ENCODE assay signal across 12 cellular contexts in the genomic region with DNA sequence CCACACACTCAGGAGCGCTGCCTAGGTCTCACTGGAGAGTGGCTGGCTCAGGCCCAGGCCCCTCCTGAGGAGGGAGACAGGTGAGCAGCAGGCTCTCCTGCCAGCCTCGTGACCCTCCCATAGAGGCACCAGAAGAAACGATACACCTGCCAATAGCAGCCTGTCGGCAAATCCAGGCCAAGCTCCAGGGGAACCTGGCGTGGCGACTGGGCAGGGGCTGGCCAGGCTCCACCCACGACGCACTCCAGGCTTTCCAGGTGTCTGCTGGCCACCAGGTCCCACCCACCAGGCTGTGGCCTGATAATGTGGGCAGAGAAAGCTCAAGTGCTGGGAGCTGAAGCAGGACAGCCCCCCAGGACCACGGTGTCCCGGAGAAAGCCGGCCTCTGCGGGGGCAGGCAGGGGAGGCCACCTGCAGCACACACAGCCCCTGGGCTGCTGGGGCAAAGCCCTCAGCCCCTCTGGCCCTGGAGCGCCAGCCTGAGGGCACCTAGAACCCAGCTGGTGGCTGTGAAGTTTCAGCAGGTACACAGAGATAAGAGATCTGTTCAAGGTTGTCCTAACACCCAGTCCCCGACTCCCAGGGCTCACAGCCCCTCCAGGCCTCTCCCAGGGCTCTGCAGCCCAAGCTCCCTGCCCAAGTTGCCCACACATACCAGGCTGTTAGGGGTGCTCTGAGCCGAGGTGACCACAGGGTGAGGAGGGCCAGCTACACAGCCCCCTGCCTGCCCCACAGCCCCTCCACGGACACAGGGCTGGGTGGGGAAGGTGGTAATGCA. TPM values are rescaled to one million over a fixed set of nuclear protein-coding genes. Genes with fewer than 3 reads are reported as not detected.
DNase-seq lines count a peak whose midpoint lies in the region; ATAC-seq and TF ChIP-seq lines count a peak whose summit lies in the region.
"Had no signal": no experiment of that assay in that cellular context is flagged by ENCODE, and none has a peak within 500 bp of the region (broad histone marks: within the 10 kb centered on the region; RNA-seq: fewer than 3 reads in every experiment).

No MANE protein-coding gene starts in this region.

- 97% methylated on average over 5 of the region's 16 CpGs; no CpG with 5 or more reads in 1 of the 2 experiments for WGBS in IMR-90 (ENCODE audit: extremely low coverage in 2 of 2, insufficient read length in 1 of 2), 2 experiments

- no peak for ATAC-seq in IMR-90 (ENCODE audit: low read depth)
- no peak for ATAC-seq in HG02973 (IDR thresholded peaks at IDR 0.05; ENCODE audit: unreplicated experiment)
- no peak for ATAC-seq in GM21717 (IDR thresholded peaks at IDR 0.05; ENCODE audit: unreplicated experiment)

- H2BK5ac ChIP-seq in IMR-90 (ENCODE audit: low read depth, low read length, poor library complexity, severe bottlenecking), result no peak overlapping the region

- peaks cover 35% of the 10 kb centered on the region for H3K36me3 ChIP-seq in BLaER1
- H3K36me3 ChIP-seq in IMR-90 (ENCODE audit: control insufficient read depth, insufficient read depth, low read length), result peaks cover 27% of the 10 kb centered on the region
- peaks cover 0 to 30% (median 0%) of the 10 kb centered on the region in 3 donors for H3K36me3 ChIP-seq in Peyer's patch

- no peak for TF ChIP-seq POLR2A in IMR-90 (IDR thresholded peaks at IDR 0.05; ENCODE audit: low read depth, low read length)
- TF ChIP-seq POLR2A in Peyer's patch (IDR thresholded peaks at IDR 0.05), result no peak

- H2BK20ac ChIP-seq in IMR-90 (ENCODE audit: low read depth, low read length), result no peak overlapping the region

- no peak overlapping the region for H2AFZ ChIP-seq in IMR-90 (replicated peaks; ENCODE audit: low read length, poor library complexity)

- no TSS peak for BruUV-seq in IMR-90 (replicated peaks; lab: Mats Ljungman, UMichigan)

- DNase-seq in IMR-90 (no peak), Peyer's patch (peak in 2 of 3 donors; percentile 78 to 82), islet precursor cell (peak; percentile 96), EL (no peak), posterior vena cava (ENCODE audit: low spot score) (no peak)
- DNase-seq: activated CD8-positive, alpha-beta memory T cell treated with anti-CD3 and anti-CD28 coated beads, Interleukin-2, amount 50 U/mL, for 4 hours; nephron progenitor cell had no signal

- in situ Hi-C loops in IMR-90 (cut with MboI; ENCODE audit: low sequenced_read_pairs), result no loop called here

- peaks cover 13 to 29% of the 10 kb centered on the region in 2 experiments; a peak in 3 of 4 replicates for H3K79me1 ChIP-seq in IMR-90 (ENCODE audit: low read depth in 1 of 2, low read length in 2 of 2)

- H4K20me1 ChIP-seq in BLaER1, result peaks cover 34% of the 10 kb centered on the region
- peaks cover 16% of the 10 kb centered on the region for H4K20me1 ChIP-seq in IMR-90 (ENCODE audit: insufficient read depth, low read length)

- no peak overlapping the region for H3K4ac ChIP-seq in IMR-90 (ENCODE audit: low read depth, low read length)

- intact Hi-C loops in IMR-90 (cut with micrococcal nuclease), result no loop called here
- intact Hi-C loops in posterior vena cava (cut with DNase I), result no loop called here

- H4K8ac ChIP-seq in IMR-90 (ENCODE audit: low read depth in 2 of 2, low read length in 2 of 2), result no peak overlapping the region

- H3K27me3 ChIP-seq in BLaER1, result no peaks in the 10 kb centered on the region; the same call in 1 of the 2 replicates
- no peaks in the 10 kb centered on the region for H3K27me3 ChIP-seq in IMR-90 (ENCODE audit: control insufficient read depth, insufficient read depth, low read length)
- no peaks in the 10 kb centered on the region for H3K27me3 ChIP-seq in Peyer's patch
- H3K27me3 ChIP-seq: esophagus muscularis mucosa had no signal

- H3K4me2 ChIP-seq in BLaER1, result no peak overlapping the region
- H3K4me2 ChIP-seq in IMR-90 (ENCODE audit: low read depth, low read length), result no peak overlapping the region

- TF ChIP-seq CTCF in IMR-90 (conservative IDR thresholded peaks at IDR 0.05; ENCODE audit: low read depth, low read length) (no peak), Peyer's patch (IDR thresholded peaks at IDR 0.05) (no peak)

- H3K18ac ChIP-seq in IMR-90 (ENCODE audit: low read depth, low read length), result no peak overlapping the region

- H3K9me3 ChIP-seq in BLaER1 (no peaks in the 10 kb centered on the region), IMR-90 (ENCODE audit: control insufficient read depth, insufficient read depth, low read length) (no peaks in the 10 kb centered on the region), Peyer's patch (no peaks in the 10 kb centered on the region)
- H3K9me3 ChIP-seq: Caco-2, esophagus muscularis mucosa had no signal

- H3K4me1 ChIP-seq in BLaER1 (peaks cover 37% of the 10 kb centered on the region), IMR-90 (ENCODE audit: control insufficient read depth, insufficient read depth, low read length) (peaks cover 2% of the 10 kb centered on the region; the same call in 1 of the 2 replicates), Peyer's patch (peaks cover 0 to 37% (median 7%) of the 10 kb centered on the region in 4 donors)
- H3K4me1 ChIP-seq: Caco-2 had no signal

- H4K91ac ChIP-seq in IMR-90 (ENCODE audit: insufficient read depth, low read depth, low read length), result no peak overlapping the region

- peak overlapping the region; percentile 42 for H2AK9ac ChIP-seq in IMR-90 (replicated peaks; ENCODE audit: low read depth, low read length, poor library complexity)

- H3K9me1 ChIP-seq in IMR-90 (ENCODE audit: insufficient read depth, low read length), result no peaks in the 10 kb centered on the region

- CTCF ChIA-PET in IMR-90 (lab: Yijun Ruan, JAX), result no interaction called here

- H3K56ac ChIP-seq in IMR-90 (ENCODE audit: extremely low read depth, insufficient read depth, low read length), result no peak overlapping the region

- H3K9ac ChIP-seq in BLaER1, result peak overlapping the region; percentile 48; the same call in 1 of the 2 replicates
- H3K9ac ChIP-seq in IMR-90 (ENCODE audit: low read depth, low read length), result no peak overlapping the region

- no peak overlapping the region for H4K5ac ChIP-seq in IMR-90 (ENCODE audit: low read depth, low read length)

- POLR2A ChIA-PET in IMR-90 (lab: Charles Lee; ENCODE audit: unreplicated experiment), result no interaction called here

- TF ChIP-seq RAD21 in IMR-90 (IDR thresholded peaks at IDR 0.05; ENCODE audit: low read length), result no peak

- dilution Hi-C loops in IMR-90 (cut with HindIII; ENCODE audit: low sequenced_read_pairs, unreplicated experiment), result no loop called here

- H3K4me3 ChIP-seq in BLaER1 (no peak overlapping the region), IMR-90 (ENCODE audit: insufficient read depth, low read depth, low read length) (no peak overlapping the region), Peyer's patch (peak overlapping the region in 1 of 4 donors; percentile 99)
- H3K4me3 ChIP-seq: esophagus muscularis mucosa had no signal

- peak overlapping the region; percentile 42; the same call in 1 of the 2 replicates for H3K23ac ChIP-seq in IMR-90 (ENCODE audit: low read depth, low read length)

- no peak overlapping the region for H3K27ac ChIP-seq in BLaER1
- no peak overlapping the region for H3K27ac ChIP-seq in IMR-90 (ENCODE audit: insufficient read depth, low read length)
- peak overlapping the region in 3 of 4 donors; percentile 18 to 51 (median 47) for H3K27ac ChIP-seq in Peyer's patch
- H3K27ac ChIP-seq: esophagus muscularis mucosa had no signal

- no peak overlapping the region for H2BK15ac ChIP-seq in IMR-90 (ENCODE audit: low read depth, low read length)

- no peak overlapping the region for H2AK5ac ChIP-seq in IMR-90 (ENCODE audit: low read depth, low read length)

- no peak overlapping the region for H3K14ac ChIP-seq in IMR-90 (replicated peaks; ENCODE audit: low read depth, low read length)

- H2BK120ac ChIP-seq in IMR-90 (ENCODE audit: low read depth, low read length), result no peak overlapping the region

RNA-seq across cellular contexts. Expression of gene PGAP6, which starts 2.4 kb away (rescaled TPM):
- total RNA-seq in IMR-90 (2012; rRNA removed) (49.1 and 56.1 TPM in 2 replicates), Peyer's patch (100 to 1,000 TPM; 130 to 211 (median 166) TPM), posterior vena cava (10 to 100 TPM; 24.7 to 28.9 TPM)
- 124 and 125 TPM in 2 replicates for polyA plus RNA-seq in IMR-90 (2012; rRNA removed)
- polyA plus RNA-seq in IMR-90 (2012; cell fraction: cytosol; rRNA removed), result 60.8 and 173 TPM in 2 replicates
- polyA plus RNA-seq in IMR-90 (2012; cell fraction: nucleus; rRNA removed; ENCODE audit: low replicate concordance), result 138 and 443 TPM in 2 replicates

RNA-seq across cellular contexts. Expression of gene MRPL28, which starts 9.0 kb away (rescaled TPM):
- total RNA-seq in IMR-90 (2012; rRNA removed), result 104 and 106 TPM in 2 replicates
- polyA plus RNA-seq in IMR-90 (2012; rRNA removed), result 181 and 255 TPM in 2 replicates
- 224 and 350 TPM in 2 replicates for polyA plus RNA-seq in IMR-90 (2012; cell fraction: cytosol; rRNA removed)
- polyA plus RNA-seq in IMR-90 (2012; cell fraction: nucleus; rRNA removed; ENCODE audit: low replicate concordance), result 81.5 and 129 TPM in 2 replicates
- 10 to 100 TPM; 58.3 to 73.4 (median 61.3) TPM for total RNA-seq in Peyer's patch
- 10 to 100 TPM; 35.7 to 36.0 TPM for total RNA-seq in posterior vena cava

RNA-seq across cellular contexts. Expression of gene NME4, which starts 17.6 kb away (rescaled TPM):
- 123 and 124 TPM in 2 replicates for total RNA-seq in IMR-90 (2012; rRNA removed)
- 288 and 406 TPM in 2 replicates for polyA plus RNA-seq in IMR-90 (2012; rRNA removed)
- polyA plus RNA-seq in IMR-90 (2012; cell fraction: cytosol; rRNA removed), result 464 and 725 TPM in 2 replicates
- 233 and 407 TPM in 2 replicates for polyA plus RNA-seq in IMR-90 (2012; cell fraction: nucleus; rRNA removed; ENCODE audit: low replicate concordance)
- total RNA-seq in Peyer's patch, result 10 to 100 TPM in 3 of 4 donors, 1 to 10 TPM in 1; 9.6 to 65.2 (median 29.5) TPM
- 100 to 1,000 TPM in 1 of 2 donors, 10 to 100 TPM in 1; 70.7 to 108 TPM for total RNA-seq in posterior vena cava

RNA-seq across cellular contexts. Expression of gene DECR2, which starts 22.3 kb away (rescaled TPM):
- total RNA-seq in IMR-90 (2012; rRNA removed) (3.9 TPM in 2 replicates), Peyer's patch (100 to 1,000 TPM in 2 of 4 donors, 10 to 100 TPM in 2; 32.2 to 154 (median 105) TPM), posterior vena cava (10 to 100 TPM; 11.2 to 12.9 TPM)
- polyA plus RNA-seq in IMR-90 (2012; rRNA removed), result 26.7 and 29.6 TPM in 2 replicates
- polyA plus RNA-seq in IMR-90 (2012; cell fraction: cytosol; rRNA removed), result 14.9 and 32.6 TPM in 2 replicates
- 68.9 and 165 TPM in 2 replicates for polyA plus RNA-seq in IMR-90 (2012; cell fraction: nucleus; rRNA removed; ENCODE audit: low replicate concordance)

RNA-seq across cellular contexts. Expression of gene AXIN1, which starts 26.8 kb away (rescaled TPM):
- total RNA-seq in IMR-90 (2012; rRNA removed) (10.9 and 11.9 TPM in 2 replicates), Peyer's patch (10 to 100 TPM; 31.4 to 47.2 (median 37.3) TPM), posterior vena cava (10 to 100 TPM; 13.4 to 19.0 TPM)
- polyA plus RNA-seq in IMR-90 (2012; rRNA removed), result 14.2 and 15.1 TPM in 2 replicates
- 18.6 and 22.1 TPM in 2 replicates for polyA plus RNA-seq in IMR-90 (2012; cell fraction: cytosol; rRNA removed)
- 19.0 and 28.1 TPM in 2 replicates for polyA plus RNA-seq in IMR-90 (2012; cell fraction: nucleus; rRNA removed; ENCODE audit: low replicate concordance)

Comparison
In these comparisons a context has a peak if more than half of its experiments do, and no peak if none do; other contexts are left out.
1. H3K27ac ChIP-seq: peak in Peyer's patch (3 of 4); none in BLaER1 (single experiment) and IMR-90 (single experiment).
2. DNase-seq: peak in Peyer's patch (2 of 3) and islet precursor cell (single experiment); none in IMR-90 (single experiment), EL (single experiment) and posterior vena cava (single experiment).